ENCODE assay signal across 8 cellular contexts in genomic region chr20:46363874-46364669, GRCh38. TPM values are rescaled to one million over a fixed set of nuclear protein-coding genes. Genes with fewer than 3 reads are reported as not detected.
DNase-seq lines count a peak whose midpoint lies in the region; ATAC-seq, FAIRE-seq and TF ChIP-seq lines count a peak whose summit lies in the region.

No MANE protein-coding gene starts in this region.

- H3K18ac ChIP-seq in H1 (ENCODE audit: extremely low read depth, low read length) (peak overlapping the region; percentile 94; the same call in 1 of the 2 replicates), mesenchymal stem cell (ENCODE audit: low read depth in 1 of 2, low read length in 2 of 2) (peak overlapping the region; percentile 96)

- H3K4me3 ChIP-seq in H1 (ENCODE audit: extremely low read depth in 1 of 4, insufficient read depth in 2 of 4, low read depth in 3 of 4, low read length in 4 of 4) (peak overlapping the region; percentile 84 to 98 (median 96)), mesenchymal stem cell (ENCODE audit: insufficient read depth in 1 of 2, low read depth in 1 of 2, low read length in 2 of 2) (peak overlapping the region; percentile 90 to 95)

- H4K91ac ChIP-seq in H1 (replicated peaks; ENCODE audit: insufficient read length, low read length) (peak overlapping the region; percentile 49), mesenchymal stem cell (ENCODE audit: low read length) (peak overlapping the region; percentile 97)

- H2AFZ ChIP-seq in H1 (ENCODE audit: low read length): peak overlapping the region; percentile 79
- peak overlapping the region; percentile 80 for H2AFZ ChIP-seq in mesenchymal stem cell (ENCODE audit: low read depth, low read length)

- peak overlapping the region; percentile 74 to 94 (median 93) for H3K9ac ChIP-seq in H1 (replicated peaks in 1 of 4; ENCODE audit: extremely low read depth in 1 of 4, low read depth in 3 of 4, low read length in 3 of 4)
- H3K9ac ChIP-seq in mesenchymal stem cell (ENCODE audit: low read length): peak overlapping the region; percentile 97

- no peak for TF ChIP-seq RAD21 in H1 (IDR thresholded peaks at IDR 0.05 in 1 of 2, conservative IDR thresholded peaks at IDR 0.05 in 1 of 2; ENCODE audit: low read depth in 2 of 2, low read length in 2 of 2)

- WGBS in H1 (ENCODE audit: extremely low coverage in 1 of 2, insufficient coverage in 1 of 2, insufficient read length in 1 of 2, insufficient replicate concordance in 2 of 2, low coverage in 1 of 2, low lambda C conversion rate in 2 of 2, missing lambda C conversion rate in 1 of 2), 2 experiments: 3% methylated on average over 31 of the region's 64 CpGs; no CpG with 5 or more reads in 1 of the 2 experiments
- under 1% methylated on average over 63 of the region's 64 CpGs for WGBS in mesenchymal stem cell

- H3K4me2 ChIP-seq in H1 (ENCODE audit: insufficient read depth in 1 of 2, low read depth in 2 of 2, low read length in 2 of 2) (peak overlapping the region; percentile 82 to 94), mesenchymal stem cell (ENCODE audit: low read length, poor library complexity, severe bottlenecking) (peak overlapping the region; percentile 75)

- H3K56ac ChIP-seq in H1 (replicated peaks; ENCODE audit: insufficient read length, low read depth, low read length): no peak overlapping the region

- ATAC-seq in GM19351 (IDR thresholded peaks at IDR 0.05; ENCODE audit: unreplicated experiment) (peak; percentile 66), HG03571 (IDR thresholded peaks at IDR 0.05; ENCODE audit: unreplicated experiment) (peak; percentile 67)
- ATAC-seq in activated CD8-positive, alpha-beta memory T cell treated with anti-CD3 and anti-CD28 coated beads, Interleukin-2, amount 10 ng/mL, durations not matched to agents 7 days and 5 days: peak; percentile 82

- H3K4me1 ChIP-seq in H1 (replicated peaks in 1 of 4; ENCODE audit: control insufficient read depth in 3 of 4, insufficient read depth in 4 of 4, low read length in 3 of 4) (peaks cover 0 to 4% (median 0%) of the 10 kb centered on the region in 4 experiments; a peak in 2 of 7 replicates), mesenchymal stem cell (ENCODE audit: control insufficient read depth, insufficient read depth, low read depth, low read length) (peaks cover 11% of the 10 kb centered on the region)

- H3K23ac ChIP-seq in H1 (ENCODE audit: insufficient read length) (no peak overlapping the region), mesenchymal stem cell (ENCODE audit: low read length in 2 of 2) (no peak overlapping the region)

- no peaks in the 10 kb centered on the region for H3K9me3 Mint-ChIP-seq in activated CD8-positive, alpha-beta memory T cell treated with anti-CD3 and anti-CD28 coated beads, Interleukin-2, amount 10 ng/mL, durations not matched to agents 7 days and 5 days (ENCODE audit: low read depth)

- peaks cover 2 to 21% of the 10 kb centered on the region in 2 experiments for H4K20me1 ChIP-seq in H1 (replicated peaks in 1 of 2; ENCODE audit: control insufficient read depth in 1 of 2, insufficient read depth in 2 of 2, low read length in 2 of 2)

- no peaks in the 10 kb centered on the region for H3K27me3 Mint-ChIP-seq in activated CD8-positive, alpha-beta memory T cell treated with anti-CD3 and anti-CD28 coated beads, Interleukin-2, amount 10 ng/mL, durations not matched to agents 7 days and 5 days

- no peak overlapping the region for H2AK5ac ChIP-seq in H1 (ENCODE audit: low read depth, low read length)
- no peak overlapping the region for H2AK5ac ChIP-seq in mesenchymal stem cell (ENCODE audit: low read length, severe bottlenecking)

- CTCF ChIA-PET in activated CD8-positive, alpha-beta memory T cell treated with anti-CD3 and anti-CD28 coated beads, Interleukin-2, amount 10 ng/mL, durations not matched to agents 7 days and 5 days (lab: Charles Lee): interaction anchor here (0.9 to 2.4 kb wide), 8 partner anchors 15 to 57 kb away, joined by 3 to 16 read pairs (median 6); partner anchors contain the start of gene ELMO2
- CTCF ChIA-PET in H1 (lab: Charles Lee; ENCODE audit: partially characterized antibody): interaction anchor here (0.7 to 3.6 kb wide), 9 partner anchors 8 to 153 kb away, joined by 3 to 21 read pairs (median 3); no protein-coding TSS in a partner anchor

- TF ChIP-seq POLR2A in H1 (IDR thresholded peaks at IDR 0.05; ENCODE audit: control extremely low read depth in 1 of 2, low read depth in 2 of 2, low read length in 2 of 2): peak; percentile 76 to 96

- peak; percentile 34 to 90 (median 80) for DNase-seq in C1 segment of cervical spinal cord (lab: John Stamatoyannopoulos, UW)
- peak; percentile 78 for DNase-seq in NOMO-1 treated with DMSO at 0.1 percent for 48 hours (lab: John Stamatoyannopoulos, UW; ENCODE audit: unreplicated experiment)
- peak; percentile 91 for DNase-seq in activated CD8-positive, alpha-beta memory T cell treated with anti-CD3 and anti-CD28 coated beads, Interleukin-2, amount 10 ng/mL, durations not matched to agents 7 days and 5 days
- peak in 1 of 2 experiments; percentile 91 for DNase-seq in H1 (ENCODE audit: low read depth in 1 of 2, low spot score in 2 of 2)
- peak; percentile 95 for DNase-seq in mesenchymal stem cell
- DNase-seq in stimulated activated CD8-positive, alpha-beta memory T cell treated with anti-CD3 and anti-CD28 coated beads, Interleukin-12 subunit alpha, Interleukin-12 subunit beta, amount 100 ng/mL, for 1 hour (ENCODE audit: low read depth): peak; percentile 77

- peak overlapping the region; percentile 83 for H4K5ac ChIP-seq in H1 (ENCODE audit: insufficient read length, low read depth, low read length)

- H3K36me3 Mint-ChIP-seq in activated CD8-positive, alpha-beta memory T cell treated with anti-CD3 and anti-CD28 coated beads, Interleukin-2, amount 10 ng/mL, durations not matched to agents 7 days and 5 days: peaks cover 40% of the 10 kb centered on the region

- H2BK120ac ChIP-seq in H1 (replicated peaks; ENCODE audit: low read depth, low read length) (no peak overlapping the region), mesenchymal stem cell (ENCODE audit: low read depth, low read length) (peak overlapping the region; percentile 76)

- peak overlapping the region; percentile 92 for H3K27ac Mint-ChIP-seq in activated CD8-positive, alpha-beta memory T cell treated with anti-CD3 and anti-CD28 coated beads, Interleukin-2, amount 10 ng/mL, durations not matched to agents 7 days and 5 days

- H2BK20ac ChIP-seq in H1 (ENCODE audit: low read length): no peak overlapping the region

- H2BK15ac ChIP-seq in H1 (ENCODE audit: low read length) (no peak overlapping the region), mesenchymal stem cell (ENCODE audit: low read depth, poor library complexity, severe bottlenecking) (peak overlapping the region; percentile 84)

- no peak overlapping the region for H3K14ac ChIP-seq in H1 (ENCODE audit: insufficient read length)
- peak overlapping the region in 1 of 2 experiments; percentile 76 for H3K14ac ChIP-seq in mesenchymal stem cell (ENCODE audit: low read length in 2 of 2)

- peaks cover 8% of the 10 kb centered on the region; the same call in 1 of the 2 replicates for H3K23me2 ChIP-seq in H1 (ENCODE audit: low read depth, low read length)

- TF ChIP-seq CTCF in H1 (IDR thresholded peaks at IDR 0.05; ENCODE audit: control extremely low read depth in 1 of 3, insufficient read depth in 1 of 3, low read depth in 1 of 3, low read length in 3 of 3): no peak

- H2BK5ac ChIP-seq in H1 (ENCODE audit: low read depth, low read length) (peak overlapping the region; percentile 92; the same call in 1 of the 2 replicates), mesenchymal stem cell (ENCODE audit: low read depth, low read length, poor library complexity, severe bottlenecking) (peak overlapping the region; percentile 81)

- FAIRE-seq in H1 (lab: Jason Lieb, UNC): no peak

- H2BK12ac ChIP-seq in H1 (ENCODE audit: low read depth, low read length): no peak overlapping the region
- H2BK12ac ChIP-seq in mesenchymal stem cell (ENCODE audit: low read length in 2 of 2): peak overlapping the region in 1 of 2 experiments; percentile 25

- H3K4me3 Mint-ChIP-seq in activated CD8-positive, alpha-beta memory T cell treated with anti-CD3 and anti-CD28 coated beads, Interleukin-2, amount 10 ng/mL, durations not matched to agents 7 days and 5 days: peak overlapping the region; percentile 89

- no peak for TF ChIP-seq EP300 in H1 (IDR thresholded peaks at IDR 0.05; ENCODE audit: borderline replicate concordance in 1 of 2, low read depth in 2 of 2, low read length in 2 of 2)

- H4K8ac ChIP-seq in H1 (ENCODE audit: extremely low read depth, insufficient read depth, low read length) (peak overlapping the region; percentile 94), mesenchymal stem cell (ENCODE audit: low read length) (peak overlapping the region; percentile 99)

- H3K9me3 ChIP-seq in H1 (ENCODE audit: insufficient read depth in 2 of 2, low read depth in 1 of 2, low read length in 1 of 2): no peaks in the 10 kb centered on the region
- no peaks in the 10 kb centered on the region for H3K9me3 ChIP-seq in mesenchymal stem cell (ENCODE audit: control insufficient read depth, low read length)

- H3K4me1 Mint-ChIP-seq in activated CD8-positive, alpha-beta memory T cell treated with anti-CD3 and anti-CD28 coated beads, Interleukin-2, amount 10 ng/mL, durations not matched to agents 7 days and 5 days: peaks cover 75% of the 10 kb centered on the region

- H3K27me3 ChIP-seq in H1 (replicated peaks in 1 of 4; ENCODE audit: control insufficient read depth in 3 of 4, extremely low read depth in 1 of 4, insufficient read depth in 3 of 4, low read length in 3 of 4): no peaks in the 10 kb centered on the region
- no peaks in the 10 kb centered on the region for H3K27me3 ChIP-seq in mesenchymal stem cell (ENCODE audit: control insufficient read depth in 1 of 2, insufficient read depth in 1 of 2, low read length in 2 of 2)

- H3K4ac ChIP-seq in H1 (replicated peaks; ENCODE audit: insufficient read length, low read depth, low read length): no peak overlapping the region
- peak overlapping the region; percentile 97 for H3K4ac ChIP-seq in mesenchymal stem cell (ENCODE audit: low read depth in 1 of 2, low read length in 2 of 2)

- H3K36me3 ChIP-seq in H1 (ENCODE audit: control insufficient read depth in 2 of 4, insufficient read depth in 4 of 4, low read length in 3 of 4) (peaks cover 10 to 37% (median 18%) of the 10 kb centered on the region in 4 experiments; a peak in 6 of 8 replicates), mesenchymal stem cell (ENCODE audit: control insufficient read depth in 1 of 2, insufficient read depth in 2 of 2, low read depth in 1 of 2, low read length in 2 of 2) (peaks cover 52 to 56% of the 10 kb centered on the region in 2 experiments)

- peaks cover 8% of the 10 kb centered on the region; the same call in 1 of the 2 replicates for H3K79me1 ChIP-seq in H1 (ENCODE audit: low read depth, low read length)
- peaks cover 29% of the 10 kb centered on the region for H3K79me1 ChIP-seq in mesenchymal stem cell (replicated peaks; ENCODE audit: low read length, poor library complexity, severe bottlenecking)

- POLR2A ChIA-PET in H1 (lab: Charles Lee; ENCODE audit: partially characterized antibody): interaction anchor here (0.6 to 3.7 kb wide), 26 partner anchors 8 to 513 kb away, joined by 3 to 17 read pairs (median 4); partner anchors contain the start of genes ELMO2 and ZNF334

- H3K27ac ChIP-seq in H1 (ENCODE audit: low read depth, low read length) (peak overlapping the region; percentile 98), mesenchymal stem cell (ENCODE audit: low read length, poor library complexity, severe bottlenecking) (peak overlapping the region; percentile 83)

- H3K79me2 ChIP-seq in H1 (ENCODE audit: control insufficient read depth in 1 of 2, insufficient read depth in 2 of 2, low read length in 2 of 2): peaks cover 0 to 13% of the 10 kb centered on the region in 2 experiments; a peak in 2 of 4 replicates

RNA-seq across cellular contexts. Expression of gene ELMO2, which starts 42.3 kb away (rescaled TPM):
- total RNA-seq in activated CD8-positive, alpha-beta memory T cell treated with anti-CD3 and anti-CD28 coated beads, Interleukin-2, amount 10 ng/mL, durations not matched to agents 7 days and 5 days: 10 to 100 TPM; 80.3 to 85.5 TPM
- 31.1 and 39.7 TPM in 2 replicates for total RNA-seq in H1 (2021; fragmentation: NEBNext Ultra II Directional; extraction: Animal tissue kit (Norgen Biotek cat#: 25700))
- polyA plus RNA-seq in H1 (2011; rRNA removed): 34.3 and 35.6 TPM in 2 replicates
- 31.1 TPM for polyA plus RNA-seq in H1 (2011; cell fraction: cytosol; rRNA removed)
- 70.5 TPM for polyA plus RNA-seq in H1 (2011; cell fraction: nucleus; rRNA removed)
- polyA plus RNA-seq in H1 (2012, experiment 1 of 2): 24.7 to 27.5 TPM (median 25.8 TPM) in 4 replicates
- 12.8 TPM for polyA plus RNA-seq in H1 (2012, experiment 2 of 2)
- polyA plus RNA-seq in H1 (2013, experiment 1 of 2): 16.7 TPM
- 15.7 TPM for polyA plus RNA-seq in H1 (2013, experiment 2 of 2)
- polyA minus RNA-seq in H1 (2011; rRNA and poly(A)+ RNA removed): 62.0 and 68.2 TPM in 2 replicates
- 22.8 TPM for polyA minus RNA-seq in H1 (2011; cell fraction: cytosol; rRNA and poly(A)+ RNA removed)
- 38.0 TPM for polyA minus RNA-seq in H1 (2011; cell fraction: nucleus; rRNA and poly(A)+ RNA removed)
- 31.9 TPM for polyA plus RNA-seq in mesenchymal stem cell (2013, experiment 1 of 2)
- polyA plus RNA-seq in mesenchymal stem cell (2013, experiment 2 of 2): 31.5 TPM

RNA-seq across cellular contexts. Expression of gene CDH22, which starts 55.8 kb away (rescaled TPM):
- total RNA-seq in activated CD8-positive, alpha-beta memory T cell treated with anti-CD3 and anti-CD28 coated beads, Interleukin-2, amount 10 ng/mL, durations not matched to agents 7 days and 5 days: not detected
- total RNA-seq in H1 (2021; fragmentation: NEBNext Ultra II Directional; extraction: Animal tissue kit (Norgen Biotek cat#: 25700)): 0.39 and 0.46 TPM in 2 replicates
- 0.31 and 0.35 TPM in 2 replicates for polyA plus RNA-seq in H1 (2011; rRNA removed)
- 0.21 TPM for polyA plus RNA-seq in H1 (2011; cell fraction: cytosol; rRNA removed)
- 0.48 TPM for polyA plus RNA-seq in H1 (2011; cell fraction: nucleus; rRNA removed)
- polyA plus RNA-seq in H1 (2012, experiment 1 of 2): 0.16 to 0.66 TPM (median 0.48 TPM) in 3 of 4 replicates, not detected in the other
- 0.14 TPM for polyA plus RNA-seq in H1 (2012, experiment 2 of 2)
- polyA plus RNA-seq in H1 (2013, experiment 1 of 2): 0.12 TPM
- 0.15 TPM for polyA plus RNA-seq in H1 (2013, experiment 2 of 2)
- polyA minus RNA-seq in H1 (2011; rRNA and poly(A)+ RNA removed): 0.16 and 0.34 TPM in 2 replicates
- polyA minus RNA-seq in H1 (2011; cell fraction: cytosol; rRNA and poly(A)+ RNA removed): not detected
- polyA minus RNA-seq in H1 (2011; cell fraction: nucleus; rRNA and poly(A)+ RNA removed): 0.70 TPM
- not detected for polyA plus RNA-seq in mesenchymal stem cell (2013, experiment 1 of 2)
- not detected for polyA plus RNA-seq in mesenchymal stem cell (2013, experiment 2 of 2)
